In genomic region chr12:132488127-132489077, GRCh38 we compare ENCODE assay signal across 8 cellular contexts. TPM values are rescaled to one million over a fixed set of nuclear protein-coding genes. Genes with fewer than 3 reads are reported as not detected.
DNase-seq lines count a peak whose midpoint lies in the region; ATAC-seq and TF ChIP-seq lines count a peak whose summit lies in the region.

No MANE protein-coding gene starts in this region.

- H3K9me2 ChIP-seq in PC-9 (ENCODE audit: insufficient read depth) = no peaks in the 10 kb centered on the region

- no peaks in the 10 kb centered on the region for H3K36me3 ChIP-seq in PC-9 (ENCODE audit: low read depth)
- H3K36me3 ChIP-seq in sigmoid colon = no peaks in the 10 kb centered on the region

- H3K27ac ChIP-seq in PC-9 (no peak overlapping the region), sigmoid colon (peak overlapping the region; percentile 58 to 76 (median 75))

- TF ChIP-seq EP300 in sigmoid colon (IDR thresholded peaks at IDR 0.05) = no peak

- POLR2A ChIA-PET in PC-9 (lab: Charles Lee; ENCODE audit: unreplicated experiment) = no interaction called here

- H3K79me2 ChIP-seq in PC-9 (ENCODE audit: low read depth) = peaks cover 28% of the 10 kb centered on the region

- peak overlapping the region; percentile 57 for H3K27ac Mint-ChIP-seq in endothelial cell (ENCODE audit: unreplicated experiment)

- no peaks in the 10 kb centered on the region; the same call in 1 of the 2 replicates for H3F3A ChIP-seq in PC-9 (ENCODE audit: insufficient read depth, low read depth)

- no TSS peak for BruUV-seq in PC-9 (replicated peaks; lab: Mats Ljungman, UMichigan)

- TF ChIP-seq POLR2A in sigmoid colon (IDR thresholded peaks at IDR 0.05) = no peak

- H3K9me3 Mint-ChIP-seq in endothelial cell (ENCODE audit: unreplicated experiment) = peaks cover 4% of the 10 kb centered on the region

- peaks cover 29% of the 10 kb centered on the region for H3K27me3 Mint-ChIP-seq in endothelial cell (ENCODE audit: unreplicated experiment)

- no peak overlapping the region for H3K4me3 ChIP-seq in PC-9
- H3K4me3 ChIP-seq in sigmoid colon = peak overlapping the region; percentile 36 to 84 (median 72)

- H3K27me3 ChIP-seq in PC-9 (ENCODE audit: insufficient read depth, low read depth) (peaks cover 55% of the 10 kb centered on the region), sigmoid colon (no peaks in the 10 kb centered on the region)

- ATAC-seq in GM18907 (IDR thresholded peaks at IDR 0.05; ENCODE audit: unreplicated experiment) = peak; percentile 2
- ATAC-seq in GM18870 (IDR thresholded peaks at IDR 0.05; ENCODE audit: unreplicated experiment) = no peak

- CTCF ChIA-PET in PC-9 (lab: Charles Lee) = no interaction called here

- intact Hi-C loops in PC-9 (cut with micrococcal nuclease; ENCODE audit: unreplicated experiment) (loop anchor here (2.0 kb wide), 1 partner anchor 42 kb away; no protein-coding TSS in a partner anchor), sigmoid colon (cut with DNase I) (no loop called here)

- peaks cover 25% of the 10 kb centered on the region for H3K4me1 ChIP-seq in PC-9 (replicated peaks; ENCODE audit: insufficient read depth)
- peaks cover 0 to 36% (median 33%) of the 10 kb centered on the region in 4 donors for H3K4me1 ChIP-seq in sigmoid colon

- WGBS in sigmoid colon, 2 donors = 13 to 17% methylated on average over 23 of the region's 23 CpGs

- TF ChIP-seq CTCF in PC-9 (conservative IDR thresholded peaks at IDR 0.05) = no peak
- TF ChIP-seq CTCF in endothelial cell (IDR thresholded peaks at IDR 0.05; ENCODE audit: unreplicated experiment) = no peak
- TF ChIP-seq CTCF in sigmoid colon (IDR thresholded peaks at IDR 0.05) = no peak

- H3K4me2 ChIP-seq in PC-9 = 0 out of 2 replicates have a peak overlapping the region, but pooled peaks have one; percentile 87

- H3K4me1 Mint-ChIP-seq in endothelial cell (ENCODE audit: unreplicated experiment) = peaks cover 18% of the 10 kb centered on the region

- H3K36me3 Mint-ChIP-seq in endothelial cell (ENCODE audit: low read depth, unreplicated experiment) = peaks cover 3% of the 10 kb centered on the region

- no peak for DNase-seq in PC-9
- no peak for DNase-seq in endothelial cell (ENCODE audit: low spot score)
- DNase-seq in sigmoid colon = no peak
- no peak for DNase-seq in NCI-H1048 (lab: John Stamatoyannopoulos, UW)
- no peak for DNase-seq in NCI-H2196 treated with DMSO at 0.1 percent for 48 hours (lab: John Stamatoyannopoulos, UW; ENCODE audit: unreplicated experiment)
- DNase-seq in SW 1271 (lab: John Stamatoyannopoulos, UW) = no peak

- H3K9me3 ChIP-seq in PC-9 (ENCODE audit: insufficient read depth, low read depth) (no peaks in the 10 kb centered on the region), sigmoid colon (no peaks in the 10 kb centered on the region)

- peak overlapping the region; percentile 76 for H3K4me3 Mint-ChIP-seq in endothelial cell (ENCODE audit: unreplicated experiment)

- no peak overlapping the region for H2AFZ ChIP-seq in PC-9

- H4K20me1 ChIP-seq in PC-9 (ENCODE audit: insufficient read depth) = peaks cover 27% of the 10 kb centered on the region

RNA-seq across cellular contexts. Expression of gene FBRSL1, which starts 1.5 kb away (rescaled TPM):
- total RNA-seq in PC-9 (2021) = 59.5 and 76.1 TPM in 2 replicates
- 38.4 TPM for total RNA-seq in endothelial cell (ENCODE audit: unreplicated experiment)
- total RNA-seq in sigmoid colon = 10 to 100 TPM in 2 of 4 donors, 1 to 10 TPM in 2; 3.9 to 14.7 (median 7.7) TPM
- 10 to 100 TPM in 2 of 3 donors, 1 to 10 TPM in 1; 8.4 to 37.0 (median 10.6) TPM for polyA plus RNA-seq in sigmoid colon
